8 cellular contexts compared by ENCODE assay signal in the genomic region with DNA sequence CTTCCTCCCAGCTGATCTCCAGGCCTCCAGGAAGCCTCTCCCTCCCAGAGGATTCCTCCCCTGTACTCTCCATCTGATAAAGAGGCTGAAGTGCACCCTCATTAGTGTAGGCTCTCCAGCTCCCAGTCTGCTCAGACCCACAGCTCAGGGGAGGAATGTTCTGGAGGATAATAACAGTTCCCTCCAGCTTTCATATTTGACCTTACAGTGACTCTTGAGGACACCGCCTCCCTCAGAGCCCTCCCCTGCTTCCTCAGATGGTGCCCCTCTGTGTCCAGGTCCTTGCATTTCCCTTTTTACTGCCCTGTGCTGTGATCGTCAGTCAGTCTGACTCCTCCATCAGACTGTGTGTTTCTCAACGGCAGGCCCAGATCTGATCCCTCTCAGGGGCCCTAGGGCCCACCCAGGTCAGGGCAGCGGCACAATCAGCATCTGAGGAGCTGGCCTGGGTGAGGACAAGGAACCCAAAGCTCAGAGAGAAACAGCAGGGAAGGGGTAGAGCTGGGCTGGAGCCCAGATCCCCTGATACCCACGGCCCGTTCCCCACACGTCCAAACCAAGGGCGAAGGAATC. TPM values are rescaled to one million over a fixed set of nuclear protein-coding genes. Genes with fewer than 3 reads are reported as not detected.
DNase-seq lines count a peak whose midpoint lies in the region; ATAC-seq and TF ChIP-seq lines count a peak whose summit lies in the region.

No MANE protein-coding gene starts in this region.

- H3K27me3 Mint-ChIP-seq in T-helper 2 cell treated with Interferon-gamma antibody and Interleukin-4, amounts not matched to agents 5 μg/mL and 100 μg/mL, for 36 hours (ENCODE audit: low read depth), result peaks cover 11% of the 10 kb centered on the region

- peaks cover 34% of the 10 kb centered on the region for H3K4me1 Mint-ChIP-seq in T-helper 2 cell treated with Interferon-gamma antibody and Interleukin-4, amounts not matched to agents 5 μg/mL and 100 μg/mL, for 36 hours (ENCODE audit: low read depth)

- H3K36me3 ChIP-seq in effector memory CD4-positive, alpha-beta T cell (ENCODE audit: control insufficient read depth, insufficient read depth, low read length), result no peaks in the 10 kb centered on the region
- no peaks in the 10 kb centered on the region for H3K36me3 ChIP-seq in thyroid gland

- TF ChIP-seq POLR2A in thyroid gland (IDR thresholded peaks at IDR 0.05), result no peak

- peak; percentile 60 for ATAC-seq in sciatic nerve

- 83 to 88% methylated on average over 6 to 8 of the region's 8 CpGs for WGBS in thyroid gland, 2 donors

- no peaks in the 10 kb centered on the region for H3K27me3 ChIP-seq in effector memory CD4-positive, alpha-beta T cell (replicated peaks; ENCODE audit: control insufficient read depth, insufficient read depth, low read length, poor library complexity, severe bottlenecking)
- H3K27me3 ChIP-seq in thyroid gland, result no peaks in the 10 kb centered on the region

- H3K4me3 ChIP-seq in effector memory CD4-positive, alpha-beta T cell (ENCODE audit: insufficient read depth, low read depth, low read length, poor library complexity, severe bottlenecking), result peak overlapping the region; percentile 36
- H3K4me3 ChIP-seq in thyroid gland (replicated peaks in 1 of 3), result no peak overlapping the region

- H3K27ac ChIP-seq in effector memory CD4-positive, alpha-beta T cell (ENCODE audit: insufficient read depth, low read length, poor library complexity, severe bottlenecking), result peak overlapping the region; percentile 87
- H3K27ac ChIP-seq in thyroid gland, result no peak overlapping the region

- peak overlapping the region; percentile 43 for H3K4me3 Mint-ChIP-seq in T-helper 2 cell treated with Interferon-gamma antibody and Interleukin-4, amounts not matched to agents 5 μg/mL and 100 μg/mL, for 36 hours

- peaks cover 8% of the 10 kb centered on the region for H3K9me3 Mint-ChIP-seq in T-helper 2 cell treated with Interferon-gamma antibody and Interleukin-4, amounts not matched to agents 5 μg/mL and 100 μg/mL, for 36 hours

- DNase-seq in T-helper 2 cell treated with Interferon-gamma antibody and Interleukin-4, amounts not matched to agents 5 μg/mL and 100 μg/mL, for 36 hours (ENCODE audit: low spot score), result no peak
- no peak for DNase-seq in T-helper 2 cell
- peak; percentile 25 for DNase-seq in RPMI8226
- DNase-seq in effector memory CD4-positive, alpha-beta T cell, result no peak
- no peak for DNase-seq in sciatic nerve (ENCODE audit: low spot score)
- DNase-seq in thyroid gland, result no peak
- DNase-seq in NAMALWA (ENCODE audit: low spot score), result no peak
- DNase-seq in ecto neural progenitor cell (ENCODE audit: low spot score), result no peak

- H3K4me1 ChIP-seq in effector memory CD4-positive, alpha-beta T cell (ENCODE audit: control insufficient read depth, insufficient read depth, low read length, poor library complexity, severe bottlenecking), result peaks cover 42% of the 10 kb centered on the region
- H3K4me1 ChIP-seq in thyroid gland, result peaks cover 7 to 22% of the 10 kb centered on the region in 2 donors

- TF ChIP-seq CTCF in thyroid gland (IDR thresholded peaks at IDR 0.05), result no peak

- peaks cover 14% of the 10 kb centered on the region for H3K36me3 Mint-ChIP-seq in T-helper 2 cell treated with Interferon-gamma antibody and Interleukin-4, amounts not matched to agents 5 μg/mL and 100 μg/mL, for 36 hours (ENCODE audit: low read depth)

- no peaks in the 10 kb centered on the region for H3K9me3 ChIP-seq in effector memory CD4-positive, alpha-beta T cell (ENCODE audit: control insufficient read depth, low read length)
- no peaks in the 10 kb centered on the region for H3K9me3 ChIP-seq in thyroid gland

- intact Hi-C loops in sciatic nerve (cut with DNase I) (no loop called here), thyroid gland (cut with DNase I) (no loop called here)

- H3K27ac Mint-ChIP-seq in T-helper 2 cell treated with Interferon-gamma antibody and Interleukin-4, amounts not matched to agents 5 μg/mL and 100 μg/mL, for 36 hours, result peak overlapping the region; percentile 67

RNA-seq across cellular contexts. Expression of a gene that starts 1.1 kb away (rescaled TPM):
- total RNA-seq in sciatic nerve (1.3 TPM), thyroid gland (1 to 10 TPM in 1 of 4 donors, under 1 TPM in 2, not detected in 1; 0.75 to 1.1 (median 0.94) TPM)

RNA-seq across cellular contexts. Expression of a gene that starts 29.7 kb away (rescaled TPM):
- total RNA-seq in sciatic nerve, result 12.2 TPM
- total RNA-seq in thyroid gland, result 10 to 100 TPM; 15.7 to 77.9 (median 32.1) TPM
